Comparison of ENCODE assay signal across 16 cellular contexts in genomic region chr1:223020770-223021169, GRCh38.
A peak's percentile ranks its signal among the peaks of the same experiment; 100 is the strongest.
DNase-seq lines count a peak whose midpoint lies in the region; FAIRE-seq and TF ChIP-seq lines count a peak whose summit lies in the region.
"Had no signal": no experiment of that assay in that cellular context is flagged by ENCODE, and none has a peak within 500 bp of the region (broad histone marks: within the 10 kb centered on the region; RNA-seq: fewer than 3 reads in every experiment).

No MANE protein-coding gene starts in this region.

- CTCF ChIA-PET in H1 (lab: Charles Lee; ENCODE audit: partially characterized antibody) = interaction anchor here (0.8 to 0.9 kb wide), 2 partner anchors 9 to 51 kb away, joined by 3 read pairs; no protein-coding TSS in a partner anchor
- CTCF ChIA-PET in A673 (lab: Charles Lee) = no interaction called here

- H3K23ac ChIP-seq in H1 (ENCODE audit: insufficient read length) (no peak overlapping the region), neuronal stem cell (ENCODE audit: low read depth, low read length, poor library complexity) (no peak overlapping the region)

- peaks cover 5% of the 10 kb centered on the region for H3K9me3 Mint-ChIP-seq in progenitor cell of endocrine pancreas (ENCODE audit: low read depth)
- H3K9me3 Mint-ChIP-seq: CD4-positive, alpha-beta T cell had no signal

- H2BK20ac ChIP-seq in H1 (ENCODE audit: low read length) = no peak overlapping the region

- H2BK15ac ChIP-seq in H1 (ENCODE audit: low read length) = no peak overlapping the region
- peak overlapping the region; percentile 17 for H2BK15ac ChIP-seq in neuronal stem cell (ENCODE audit: low read length)

- BruUV-seq in A673 (replicated peaks; lab: Mats Ljungman, UMichigan) = no TSS peak

- H3K36me3 Mint-ChIP-seq in progenitor cell of endocrine pancreas (ENCODE audit: insufficient read depth) = peaks cover 2% of the 10 kb centered on the region

- peaks cover 0 to 6% of the 10 kb centered on the region in 2 experiments; a peak in 2 of 4 replicates for H3K79me2 ChIP-seq in H1 (ENCODE audit: control insufficient read depth in 1 of 2, insufficient read depth in 2 of 2, low read length in 2 of 2)

- H4K91ac ChIP-seq in H1 (replicated peaks; ENCODE audit: insufficient read length, low read length) (no peak overlapping the region), neuronal stem cell (ENCODE audit: low read depth, low read length, poor library complexity) (no peak overlapping the region)

- H2BK5ac ChIP-seq in H1 (ENCODE audit: low read depth, low read length) (no peak overlapping the region), neuronal stem cell (ENCODE audit: low read length) (no peak overlapping the region)

- H4K20me1 ChIP-seq in H1 (replicated peaks in 1 of 2; ENCODE audit: control insufficient read depth in 1 of 2, insufficient read depth in 2 of 2, low read length in 2 of 2) = peaks cover 2 to 4% of the 10 kb centered on the region in 2 experiments

- no peak for TF ChIP-seq RAD21 in H1 (IDR thresholded peaks at IDR 0.05 in 1 of 2, conservative IDR thresholded peaks at IDR 0.05 in 1 of 2; ENCODE audit: low read depth in 2 of 2, low read length in 2 of 2)

- no peak overlapping the region for H2AFZ ChIP-seq in H1 (ENCODE audit: low read length)
- H2AFZ ChIP-seq in neuronal stem cell (ENCODE audit: low read length) = no peak overlapping the region

- TF ChIP-seq CTCF in H1 (IDR thresholded peaks at IDR 0.05; ENCODE audit: control extremely low read depth in 1 of 3, insufficient read depth in 1 of 3, low read depth in 1 of 3, low read length in 3 of 3) = no peak
- no peak for TF ChIP-seq CTCF in progenitor cell of endocrine pancreas (IDR thresholded peaks at IDR 0.05; ENCODE audit: unreplicated experiment)
- TF ChIP-seq CTCF in A673 (conservative IDR thresholded peaks at IDR 0.05; ENCODE audit: low read depth, low read length) = no peak

- 93% methylated on average over 4 of the region's 4 CpGs for WGBS in HUES64
- WGBS in H1 (ENCODE audit: extremely low coverage in 1 of 2, insufficient coverage in 1 of 2, insufficient read length in 1 of 2, insufficient replicate concordance in 2 of 2, low coverage in 1 of 2, low lambda C conversion rate in 2 of 2, missing lambda C conversion rate in 1 of 2), 2 experiments = 85% methylated on average over 4 of the region's 4 CpGs; no CpG with 5 or more reads in 1 of the 2 experiments
- no CpG with 5 or more reads among the region's 4 CpGs for WGBS in neuronal stem cell (ENCODE audit: extremely low coverage in 2 of 2, insufficient read length in 2 of 2, insufficient replicate concordance in 1 of 2), 2 donors

- H4K5ac ChIP-seq in H1 (ENCODE audit: insufficient read length, low read depth, low read length) = no peak overlapping the region

- no peak for DNase-seq in H1 (ENCODE audit: low read depth in 1 of 2, low spot score in 2 of 2)
- DNase-seq in neuronal stem cell (ENCODE audit: low spot score) = no peak
- DNase-seq in activated CD8-positive, alpha-beta memory T cell treated with anti-CD3 and anti-CD28 coated beads, Interleukin-2, amount 50 U/mL, for 4 hours = no peak
- DNase-seq in progenitor cell of endocrine pancreas (ENCODE audit: low spot score, unreplicated experiment) = no peak
- DNase-seq in A673 (ENCODE audit: low spot score) = no peak
- DNase-seq: AML-193; Caco-2; CD4-positive, alpha-beta T cell had no signal

- H3K4me1 ChIP-seq in HUES64 (ENCODE audit: insufficient read depth, low read length) (peaks cover 30% of the 10 kb centered on the region), H1 (replicated peaks in 1 of 4; ENCODE audit: control insufficient read depth in 3 of 4, insufficient read depth in 4 of 4, low read length in 3 of 4) (peaks cover 14 to 42% (median 27%) of the 10 kb centered on the region in 4 experiments), neuronal stem cell (ENCODE audit: control insufficient read depth in 2 of 2, insufficient read depth in 1 of 2, low read depth in 1 of 2, low read length in 2 of 2) (peaks cover 12 to 16% of the 10 kb centered on the region in 2 donors), A673 (ENCODE audit: insufficient read depth, low read length, poor library complexity, severe bottlenecking) (peaks cover 16% of the 10 kb centered on the region)
- H3K4me1 ChIP-seq: HAP-1 had no signal

- TF ChIP-seq EP300 in H1 (IDR thresholded peaks at IDR 0.05; ENCODE audit: borderline replicate concordance in 1 of 2, low read depth in 2 of 2, low read length in 2 of 2) = no peak

- no peak overlapping the region; the same call in 1 of the 2 replicates for H2BK12ac ChIP-seq in H1 (ENCODE audit: low read depth, low read length)
- no peak overlapping the region for H2BK12ac ChIP-seq in neuronal stem cell (ENCODE audit: low read length)

- 0 out of 2 replicates have a peak overlapping the region, but pooled peaks have one; percentile 98 for H2AK5ac ChIP-seq in H1 (ENCODE audit: low read depth, low read length)
- peak overlapping the region; percentile 9 for H2AK5ac ChIP-seq in neuronal stem cell (ENCODE audit: low read depth, low read length)

- H3K4ac ChIP-seq in H1 (replicated peaks; ENCODE audit: insufficient read length, low read depth, low read length) = no peak overlapping the region
- H3K4ac ChIP-seq in neuronal stem cell (ENCODE audit: low read length) = no peak overlapping the region

- H3K4me2 ChIP-seq in H1 (ENCODE audit: insufficient read depth in 1 of 2, low read depth in 2 of 2, low read length in 2 of 2) = no peak overlapping the region; a peak in 1 of 4 replicates
- H3K4me2 ChIP-seq in neuronal stem cell (ENCODE audit: insufficient read depth, low read length, poor library complexity, severe bottlenecking) = no peak overlapping the region

- H3K27me3 ChIP-seq in HUES64 (ENCODE audit: insufficient read depth, low read length) = no peaks in the 10 kb centered on the region
- H3K27me3 ChIP-seq in H1 (replicated peaks in 1 of 4; ENCODE audit: control insufficient read depth in 3 of 4, extremely low read depth in 1 of 4, insufficient read depth in 3 of 4, low read length in 3 of 4) = no peaks in the 10 kb centered on the region
- peaks cover 0 to 3% (median 0%) of the 10 kb centered on the region in 3 experiments for H3K27me3 ChIP-seq in neuronal stem cell (ENCODE audit: control insufficient read depth in 3 of 3, insufficient read depth in 3 of 3, low read depth in 1 of 3, low read length in 3 of 3)
- H3K27me3 ChIP-seq in A673 (replicated peaks; ENCODE audit: insufficient read depth, low read depth, low read length, poor library complexity) = no peaks in the 10 kb centered on the region

- H3K4me3 Mint-ChIP-seq in progenitor cell of endocrine pancreas (ENCODE audit: low read depth) = no peak overlapping the region
- H3K4me3 Mint-ChIP-seq: CD4-positive, alpha-beta T cell had no signal

- no peak overlapping the region for H3K14ac ChIP-seq in H1 (ENCODE audit: insufficient read length)
- H3K14ac ChIP-seq in neuronal stem cell (ENCODE audit: low read length) = no peak overlapping the region

- POLR2A ChIA-PET in H1 (lab: Charles Lee; ENCODE audit: partially characterized antibody) = interaction anchor here (0.7 to 6.4 kb wide), 18 partner anchors 10 to 215 kb away, joined by 3 to 62 read pairs (median 4); no protein-coding TSS in a partner anchor
- POLR2A ChIA-PET in A673 (lab: Charles Lee; ENCODE audit: low non-redundant PET) = no interaction called here

- H3K27me3 Mint-ChIP-seq in progenitor cell of endocrine pancreas = peaks cover 54% of the 10 kb centered on the region
- H3K27me3 Mint-ChIP-seq: CD4-positive, alpha-beta T cell had no signal

- no peak overlapping the region for H3K27ac Mint-ChIP-seq in progenitor cell of endocrine pancreas
- H3K27ac Mint-ChIP-seq: CD4-positive, alpha-beta T cell had no signal

- H3K27ac ChIP-seq in HUES64 (ENCODE audit: low read depth, low read length) = 0 out of 2 replicates have a peak overlapping the region, but pooled peaks have one; percentile 1
- no peak overlapping the region; the same call in 1 of the 2 replicates for H3K27ac ChIP-seq in H1 (ENCODE audit: low read depth, low read length)
- no peak overlapping the region for H3K27ac ChIP-seq in neuronal stem cell (replicated peaks; ENCODE audit: low read length)
- H3K27ac ChIP-seq in A673 (ENCODE audit: low read depth, low read length, poor library complexity, severe bottlenecking) = no peak overlapping the region
- H3K27ac ChIP-seq: C4-2B had no signal

- peaks cover 3% of the 10 kb centered on the region; the same call in 1 of the 2 replicates for H3K23me2 ChIP-seq in H1 (ENCODE audit: low read depth, low read length)

- TF ChIP-seq POLR2A in H1 (IDR thresholded peaks at IDR 0.05; ENCODE audit: control extremely low read depth in 1 of 2, low read depth in 2 of 2, low read length in 2 of 2) = peak; percentile 44 to 68; a peak in 2 of 3 replicates

- H2BK120ac ChIP-seq in H1 (replicated peaks; ENCODE audit: low read depth, low read length) (no peak overlapping the region), neuronal stem cell (ENCODE audit: low read depth, low read length) (no peak overlapping the region)

- H3K36me3 ChIP-seq in HUES64 (ENCODE audit: insufficient read depth, low read length) (peaks cover 88% of the 10 kb centered on the region), H1 (ENCODE audit: control insufficient read depth in 2 of 4, insufficient read depth in 4 of 4, low read length in 3 of 4) (peaks cover 18 to 91% (median 42%) of the 10 kb centered on the region in 4 experiments), neuronal stem cell (replicated peaks in 1 of 2; ENCODE audit: control insufficient read depth in 2 of 2, insufficient read depth in 2 of 2, low read length in 2 of 2) (no peaks in the 10 kb centered on the region), A673 (ENCODE audit: insufficient read depth, low read length, poor library complexity, severe bottlenecking) (no peaks in the 10 kb centered on the region)
- H3K36me3 ChIP-seq: HAP-1 had no signal

- H3K79me1 ChIP-seq in H1 (ENCODE audit: low read depth, low read length) (peaks cover 6% of the 10 kb centered on the region), neuronal stem cell (ENCODE audit: low read depth, low read length) (no peaks in the 10 kb centered on the region)

- no peak for FAIRE-seq in H1 (lab: Jason Lieb, UNC)
- FAIRE-seq: A204.1, D721Med, G401.6, GM12891, GM19239 had no signal

- H3K18ac ChIP-seq in H1 (ENCODE audit: extremely low read depth, low read length) (no peak overlapping the region; the same call in 1 of the 2 replicates), neuronal stem cell (ENCODE audit: low read length) (no peak overlapping the region)

- no peaks in the 10 kb centered on the region for H3K9me3 ChIP-seq in HUES64 (ENCODE audit: insufficient read depth, low read depth, low read length)
- no peaks in the 10 kb centered on the region for H3K9me3 ChIP-seq in H1 (ENCODE audit: insufficient read depth in 2 of 2, low read depth in 1 of 2, low read length in 1 of 2)
- H3K9me3 ChIP-seq in neuronal stem cell (replicated peaks in 1 of 2; ENCODE audit: control insufficient read depth in 2 of 2, insufficient read depth in 1 of 2, low read depth in 1 of 2, low read length in 2 of 2) = peaks cover 0 to 7% of the 10 kb centered on the region in 2 donors
- H3K9me3 ChIP-seq in A673 (ENCODE audit: low read depth, low read length, poor library complexity, severe bottlenecking) = no peaks in the 10 kb centered on the region
- H3K9me3 ChIP-seq: HAP-1 had no signal

- H3K4me3 ChIP-seq in HUES64 (ENCODE audit: low read length) = no peak overlapping the region
- H3K4me3 ChIP-seq in H1 (ENCODE audit: extremely low read depth in 1 of 4, insufficient read depth in 2 of 4, low read depth in 3 of 4, low read length in 4 of 4) = no peak overlapping the region
- H3K4me3 ChIP-seq in neuronal stem cell (ENCODE audit: low read length in 2 of 2) = no peak overlapping the region
- no peak overlapping the region for H3K4me3 ChIP-seq in A673 (ENCODE audit: low read depth, low read length, poor library complexity, severe bottlenecking)
- H3K4me3 ChIP-seq: HAP-1 had no signal

- H3K4me1 Mint-ChIP-seq in progenitor cell of endocrine pancreas (ENCODE audit: low read depth) = peaks cover 13% of the 10 kb centered on the region

- H4K8ac ChIP-seq in H1 (ENCODE audit: extremely low read depth, insufficient read depth, low read length) (no peak overlapping the region), neuronal stem cell (ENCODE audit: low read depth, low read length) (no peak overlapping the region)

- H3K9ac ChIP-seq in HUES64 (ENCODE audit: low read depth, low read length) = no peak overlapping the region
- no peak overlapping the region for H3K9ac ChIP-seq in H1 (replicated peaks in 1 of 4; ENCODE audit: extremely low read depth in 1 of 4, low read depth in 3 of 4, low read length in 3 of 4)
- H3K9ac ChIP-seq in neuronal stem cell (ENCODE audit: low read depth, low read length, poor library complexity) = no peak overlapping the region

- H3K56ac ChIP-seq in H1 (replicated peaks; ENCODE audit: insufficient read length, low read depth, low read length) = no peak overlapping the region

- intact Hi-C loops in A673 (cut with micrococcal nuclease; ENCODE audit: unreplicated experiment) = no loop called here
